Comparison of ENCODE assay signal across 27 cellular contexts in genomic region chrX:56576721-56577120, GRCh38.
"Had no signal": no experiment of that assay in that cellular context is flagged by ENCODE, and none has a peak within 500 bp of the region (broad histone marks: within the 10 kb centered on the region; RNA-seq: fewer than 3 reads in every experiment).

No MANE protein-coding gene starts in this region.

- H3K9me3 Mint-ChIP-seq: natural killer cell treated with Interleukin-12 subunit alpha and Interleukin-12 subunit beta and Interleukin-15 and Interleukin-18, amount 100 ng/mL, for 72 hours had no signal

- H3K4me1 ChIP-seq: left lung, lower lobe of right lung, right atrium auricular region, right lobe of liver, stomach, testis, thyroid gland, transverse colon, upper lobe of left lung, vagina had no signal

- H3K27me3 Mint-ChIP-seq: naive thymus-derived CD4-positive, alpha-beta T cell; progenitor cell of endocrine pancreas had no signal

- H3K4me3 ChIP-seq: left lung, lower lobe of right lung, ovary, right atrium auricular region, right lobe of liver, skin epidermis, stomach, testis, thyroid gland, transverse colon, upper lobe of left lung, vagina had no signal

- ATAC-seq: left colon; left lung; lower lobe of right lung; naive thymus-derived CD4-positive, alpha-beta T cell; natural killer cell treated with Interleukin-12 subunit alpha and Interleukin-12 subunit beta and Interleukin-15 and Interleukin-18, amount 100 ng/mL, for 72 hours; right lobe of liver; stimulated activated naive B cell treated with anti-CD40 and anti-IgM and Interleukin-4, amounts not matched to agents 10 μg/mL and 1 μg/mL and 100 μg/mL, for 72 hours; stimulated activated naive CD8-positive, alpha-beta T cell treated with anti-CD3 and anti-CD28 coated beads, Interleukin-15, Interleukin-2, amounts not matched to agents 100 U/mL and 50 U/mL, for 24 hours had no signal

- H3K27me3 ChIP-seq: left lung, ovary, right atrium auricular region, right lobe of liver, stomach, testis, thyroid gland, transverse colon, upper lobe of left lung, vagina had no signal

- H3K27ac Mint-ChIP-seq: naive thymus-derived CD4-positive, alpha-beta T cell; natural killer cell treated with Interleukin-12 subunit alpha and Interleukin-12 subunit beta and Interleukin-15 and Interleukin-18, amount 100 ng/mL, for 72 hours; progenitor cell of endocrine pancreas; stimulated activated naive B cell treated with anti-CD40 and anti-IgM and Interleukin-4, amounts not matched to agents 10 μg/mL and 1 μg/mL and 100 μg/mL, for 72 hours had no signal

- H3K36me3 ChIP-seq: ovary, right atrium auricular region, right lobe of liver, thyroid gland, transverse colon, upper lobe of left lung, vagina had no signal

- H3K27ac ChIP-seq: left lung, lower lobe of right lung, ovary, right atrium auricular region, right lobe of liver, skin epidermis, stomach, testis, thyroid gland, transverse colon, upper lobe of left lung, vagina had no signal

- DNase-seq: hypothalamus; immature natural killer cell; kidney; left colon; left lung; lower lobe of right lung; mammary epithelial cell; mesenchymal stem cell; naive thymus-derived CD4-positive, alpha-beta T cell; ovary; right lobe of liver; stimulated activated CD4-positive, alpha-beta T cell treated with anti-CD3 and anti-CD28 coated beads, Interleukin-12 subunit alpha, Interleukin-12 subunit beta, amount 100 ng/mL, for 4 hours; stimulated activated CD4-positive, alpha-beta T cell treated with anti-CD3 and anti-CD28 coated beads, Interleukin-15, amount 100 ng/mL, for 24 hours; stimulated activated CD4-positive, alpha-beta T cell treated with anti-CD3 and anti-CD28 coated beads, Interleukin-2, amount 100 ng/mL, for 24 hours; stimulated activated CD4-positive, alpha-beta T cell treated with anti-CD3 and anti-CD28 coated beads, Interleukin-4, amount 100 ng/mL, for 1 hour; stimulated activated naive B cell treated with anti-CD40 and anti-IgM and Interleukin-4, amounts not matched to agents 10 μg/mL and 1 μg/mL and 100 μg/mL, for 72 hours; stimulated activated naive CD8-positive, alpha-beta T cell treated with anti-CD3 and anti-CD28 coated beads, Interleukin-15, Interleukin-2, amounts not matched to agents 100 U/mL and 50 U/mL, for 24 hours; stomach; testis; thyroid gland; transverse colon; upper lobe of left lung had no signal

- H3K4me3 Mint-ChIP-seq: immature natural killer cell; naive thymus-derived CD4-positive, alpha-beta T cell; natural killer cell treated with Interleukin-12 subunit alpha and Interleukin-12 subunit beta and Interleukin-15 and Interleukin-18, amount 100 ng/mL, for 72 hours; stimulated activated naive B cell treated with anti-CD40 and anti-IgM and Interleukin-4, amounts not matched to agents 10 μg/mL and 1 μg/mL and 100 μg/mL, for 72 hours had no signal

- H3K9me3 ChIP-seq: left lung, lower lobe of right lung, ovary, right lobe of liver, testis, thyroid gland, transverse colon, upper lobe of left lung, vagina had no signal
